ENCODE assay signal across 24 cellular contexts in the genomic region with DNA sequence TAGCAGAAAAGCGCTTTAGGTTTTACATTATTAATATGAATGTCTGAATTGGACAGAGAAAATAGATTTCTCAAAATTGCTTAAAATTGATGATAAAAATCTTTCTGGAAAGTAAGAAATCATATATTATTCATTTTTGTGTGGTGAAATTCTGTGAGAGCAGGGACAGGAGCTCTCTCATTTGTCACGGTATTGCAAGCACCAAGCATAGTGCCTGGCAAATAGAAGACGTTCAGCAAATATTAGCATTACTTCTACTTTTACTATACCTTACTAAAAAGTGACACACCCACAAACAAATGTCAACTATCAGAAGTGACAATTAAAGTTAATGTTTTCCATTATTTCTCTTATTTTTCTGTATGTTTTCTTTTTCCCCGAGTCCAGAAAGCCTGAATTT.
"Had no signal": no experiment of that assay in that cellular context is flagged by ENCODE, and none has a peak within 500 bp of the region (broad histone marks: within the 10 kb centered on the region; RNA-seq: fewer than 3 reads in every experiment).

No MANE protein-coding gene starts in this region.

- ATAC-seq: activated CD8-positive, alpha-beta T cell treated with anti-CD3 and anti-CD28 coated beads, Interleukin-2, amount 10 ng/mL, durations not matched to agents 7 days and 5 days; activated naive CD4-positive, alpha-beta T cell treated with anti-CD3 and anti-CD28 coated beads, Interleukin-2, amount 50 U/mL, for 72 hours; activated naive CD8-positive, alpha-beta T cell treated with anti-CD3 and anti-CD28 coated beads, Interleukin-2, amount 50 U/mL, for 24 hours; activated T-cell treated with anti-CD3 and anti-CD28 coated beads, Interleukin-2, amount 50 U/mL, for 4 hours; PC-3; T-helper 17 cell; WTC11 had no signal

- H3K4me3 Mint-ChIP-seq: activated CD8-positive, alpha-beta T cell treated with anti-CD3 and anti-CD28 coated beads, Interleukin-2, amount 10 ng/mL, durations not matched to agents 7 days and 5 days; activated naive CD8-positive, alpha-beta T cell treated with anti-CD3 and anti-CD28 coated beads, Interleukin-2, amount 50 U/mL, for 24 hours; activated T-cell treated with anti-CD3 and anti-CD28 coated beads, Interleukin-2, amount 50 U/mL, for 4 hours; T-helper 17 cell; WTC11 had no signal

- H3K4me1 Mint-ChIP-seq: activated naive CD8-positive, alpha-beta T cell treated with anti-CD3 and anti-CD28 coated beads, Interleukin-2, amount 50 U/mL, for 24 hours; WTC11 had no signal

- FAIRE-seq: astrocyte had no signal

- H3K27ac Mint-ChIP-seq: activated CD8-positive, alpha-beta T cell treated with anti-CD3 and anti-CD28 coated beads, Interleukin-2, amount 10 ng/mL, durations not matched to agents 7 days and 5 days; activated naive CD4-positive, alpha-beta T cell treated with anti-CD3 and anti-CD28 coated beads, Interleukin-2, amount 50 U/mL, for 72 hours; activated naive CD8-positive, alpha-beta T cell treated with anti-CD3 and anti-CD28 coated beads, Interleukin-2, amount 50 U/mL, for 24 hours; T-helper 17 cell; WTC11 had no signal

- DNase-seq: activated CD4-positive, alpha-beta T cell treated with anti-CD3 and anti-CD28 coated beads for 48 hours; activated CD4-positive, alpha-beta T cell treated with anti-CD3 and anti-CD28 coated beads, Interleukin-2, amount 50 U/mL, for 4 hours; activated CD4-positive, CD25-positive, alpha-beta regulatory T cell treated with anti-CD3 and anti-CD28 coated beads, Interleukin-2, amount 50 U/mL, for 72 hours; activated CD8-positive, alpha-beta T cell treated with anti-CD3 and anti-CD28 coated beads, Interleukin-2, amount 10 ng/mL, durations not matched to agents 7 days and 5 days; activated effector memory CD4-positive, alpha-beta T cell treated with anti-CD3 and anti-CD28 coated beads, Interleukin-2, amount 50 U/mL, for 16 hours; activated naive CD4-positive, alpha-beta T cell treated with Interleukin-2 at 50 U/mL for 16 hours; activated naive CD8-positive, alpha-beta T cell treated with anti-CD3 and anti-CD28 coated beads, Interleukin-2, amount 50 U/mL, for 24 hours; activated T-cell treated with anti-CD3 and anti-CD28 coated beads, Interleukin-2, amount 50 U/mL, for 4 hours; amygdala; central memory CD4-positive, alpha-beta T cell; Kasumi-1; KBM-7; NCI-H1105 treated with DMSO at 0.1 percent for 48 hours; NCI-H1436 treated with DMSO at 0.1 percent for 48 hours; NCI-H187 treated with DMSO at 0.1 percent for 48 hours; NCI-H2081 treated with DMSO at 0.1 percent for 48 hours; NCI-H524; PC-3; SHP77 treated with DMSO at 0.1 percent for 48 hours; T-helper 17 cell; T-helper 9 cell had no signal

- H3K27me3 Mint-ChIP-seq: activated naive CD8-positive, alpha-beta T cell treated with anti-CD3 and anti-CD28 coated beads, Interleukin-2, amount 50 U/mL, for 24 hours; T-helper 17 cell had no signal

- H3K9me3 Mint-ChIP-seq: activated naive CD4-positive, alpha-beta T cell treated with anti-CD3 and anti-CD28 coated beads, Interleukin-2, amount 50 U/mL, for 72 hours; activated naive CD8-positive, alpha-beta T cell treated with anti-CD3 and anti-CD28 coated beads, Interleukin-2, amount 50 U/mL, for 24 hours; activated T-cell treated with anti-CD3 and anti-CD28 coated beads, Interleukin-2, amount 50 U/mL, for 4 hours had no signal

- H3K36me3 Mint-ChIP-seq: activated naive CD4-positive, alpha-beta T cell treated with anti-CD3 and anti-CD28 coated beads, Interleukin-2, amount 50 U/mL, for 72 hours; WTC11 had no signal
